In the genomic region with DNA sequence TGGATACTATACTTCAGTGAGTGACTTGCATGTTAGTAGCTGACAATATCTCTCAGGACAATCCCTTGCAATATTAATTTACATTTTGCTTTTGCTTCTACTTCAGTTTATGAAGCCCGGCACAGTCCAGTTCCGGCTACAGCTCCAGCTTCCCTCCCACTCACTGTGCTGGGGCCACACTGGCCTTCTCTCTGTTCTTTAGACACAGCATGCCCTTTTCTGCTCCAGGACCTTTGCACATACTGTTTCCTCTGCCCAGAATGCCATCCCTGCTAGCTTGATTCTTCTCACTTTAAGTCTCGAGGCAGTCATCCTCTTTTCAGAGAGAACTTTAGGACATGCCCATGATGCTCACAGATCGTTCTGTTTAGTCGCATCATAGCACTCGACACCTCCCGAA, we compare ENCODE assay signal across 15 cellular contexts. TPM values are rescaled to one million over a fixed set of nuclear protein-coding genes. Genes with fewer than 3 reads are reported as not detected.
DNase-seq lines count a peak whose midpoint lies in the region; ATAC-seq and TF ChIP-seq lines count a peak whose summit lies in the region.
"Had no signal": no experiment of that assay in that cellular context is flagged by ENCODE, and none has a peak within 500 bp of the region (broad histone marks: within the 10 kb centered on the region; RNA-seq: fewer than 3 reads in every experiment).

No MANE protein-coding gene starts in this region.

- H2BK20ac ChIP-seq in IMR-90 (ENCODE audit: low read depth, low read length): no peak overlapping the region; the same call in 1 of the 2 replicates

- no peak overlapping the region for H3K9ac ChIP-seq in SK-N-SH
- no peak overlapping the region for H3K9ac ChIP-seq in IMR-90 (ENCODE audit: low read depth, low read length)
- H3K9ac ChIP-seq in mesenchymal stem cell (ENCODE audit: low read length): no peak overlapping the region

- H3K27ac ChIP-seq in SK-N-SH (ENCODE audit: low read depth in 2 of 2, low read length in 1 of 2): no peak overlapping the region
- H3K27ac ChIP-seq in IMR-90 (ENCODE audit: insufficient read depth, low read length): no peak overlapping the region
- H3K27ac ChIP-seq in mesenchymal stem cell (ENCODE audit: low read length, poor library complexity, severe bottlenecking): no peak overlapping the region
- H3K27ac ChIP-seq in upper lobe of right lung: no peak overlapping the region
- no peak overlapping the region for H3K27ac ChIP-seq in upper lobe of left lung
- H3K27ac ChIP-seq: 22Rv1 had no signal

- H3K9me2 ChIP-seq in SK-N-SH: no peaks in the 10 kb centered on the region

- dilution Hi-C loops in IMR-90 (cut with HindIII; ENCODE audit: low sequenced_read_pairs, unreplicated experiment): no loop called here

- intact Hi-C loops in IMR-90 (cut with micrococcal nuclease) (no loop called here), upper lobe of right lung (cut with DNase I) (no loop called here)

- no peak for TF ChIP-seq CTCF in SK-N-SH (IDR thresholded peaks at IDR 0.05)
- TF ChIP-seq CTCF in IMR-90 (conservative IDR thresholded peaks at IDR 0.05; ENCODE audit: low read depth, low read length): no peak
- TF ChIP-seq CTCF in upper lobe of right lung (IDR thresholded peaks at IDR 0.05): no peak
- TF ChIP-seq CTCF in upper lobe of left lung (IDR thresholded peaks at IDR 0.05): no peak

- H2BK5ac ChIP-seq in IMR-90 (ENCODE audit: low read depth, low read length, poor library complexity, severe bottlenecking) (no peak overlapping the region), mesenchymal stem cell (ENCODE audit: low read depth, low read length, poor library complexity, severe bottlenecking) (no peak overlapping the region)

- CTCF ChIA-PET in SK-N-SH (lab: Yijun Ruan, JAX) (interaction anchor here (1.3 to 33.3 kb wide), 6 partner anchors 10 to 154 kb away, joined by 4 to 746 read pairs (median 6); no protein-coding TSS in a partner anchor), IMR-90 (lab: Yijun Ruan, JAX) (interaction anchor here (1.0 to 1.5 kb wide), 3 partner anchors 64 to 154 kb away, joined by 3 to 5 read pairs (median 3); no protein-coding TSS in a partner anchor)

- DNase-seq in SK-N-SH: no peak
- no peak for DNase-seq in IMR-90
- no peak for DNase-seq in mesenchymal stem cell
- DNase-seq in upper lobe of right lung: no peak
- DNase-seq in H4 (ENCODE audit: low spot score): no peak
- no peak for DNase-seq in NOMO-1 treated with DMSO at 0.1 percent for 48 hours (lab: John Stamatoyannopoulos, UW; ENCODE audit: unreplicated experiment)
- DNase-seq in upper lobe of left lung: no peak
- DNase-seq: AML-193; CD4-positive, alpha-beta T cell; DMS79 had no signal

- H3K4ac ChIP-seq in IMR-90 (ENCODE audit: low read depth, low read length): no peak overlapping the region
- no peak overlapping the region for H3K4ac ChIP-seq in mesenchymal stem cell (ENCODE audit: low read depth in 1 of 2, low read length in 2 of 2)

- H3K27me3 ChIP-seq in SK-N-SH (ENCODE audit: insufficient read depth) (no peaks in the 10 kb centered on the region), IMR-90 (ENCODE audit: control insufficient read depth, insufficient read depth, low read length) (no peaks in the 10 kb centered on the region; the same call in 1 of the 2 replicates), mesenchymal stem cell (ENCODE audit: control insufficient read depth in 1 of 2, insufficient read depth in 1 of 2, low read length in 2 of 2) (peaks cover 0 to 4% of the 10 kb centered on the region in 2 experiments), upper lobe of right lung (peaks cover 11% of the 10 kb centered on the region), upper lobe of left lung (peaks cover 0 to 4% (median 0%) of the 10 kb centered on the region in 4 donors)

- H3K36me3 ChIP-seq in SK-N-SH (replicated peaks in 1 of 2; ENCODE audit: control insufficient read depth in 1 of 2, insufficient read depth in 2 of 2, low read length in 1 of 2) (no peaks in the 10 kb centered on the region), IMR-90 (ENCODE audit: control insufficient read depth, insufficient read depth, low read length) (no peaks in the 10 kb centered on the region), mesenchymal stem cell (ENCODE audit: control insufficient read depth in 1 of 2, insufficient read depth in 2 of 2, low read depth in 1 of 2, low read length in 2 of 2) (no peaks in the 10 kb centered on the region), upper lobe of right lung (no peaks in the 10 kb centered on the region), upper lobe of left lung (no peaks in the 10 kb centered on the region)

- no peak overlapping the region for H3K23ac ChIP-seq in IMR-90 (ENCODE audit: low read depth, low read length)
- H3K23ac ChIP-seq in mesenchymal stem cell (ENCODE audit: low read length in 2 of 2): no peak overlapping the region

- in situ Hi-C loops in IMR-90 (cut with MboI; ENCODE audit: low sequenced_read_pairs): loop anchor here (5.0 kb wide), 1 partner anchor 50 kb away; no protein-coding TSS in a partner anchor

- H2BK15ac ChIP-seq in IMR-90 (ENCODE audit: low read depth, low read length): 0 out of 3 replicates have a peak overlapping the region, but pooled peaks have one; percentile 2
- peak overlapping the region; percentile 20 for H2BK15ac ChIP-seq in mesenchymal stem cell (ENCODE audit: low read depth, poor library complexity, severe bottlenecking)

- H3K14ac ChIP-seq in IMR-90 (replicated peaks; ENCODE audit: low read depth, low read length) (no peak overlapping the region), mesenchymal stem cell (ENCODE audit: low read length in 2 of 2) (no peak overlapping the region)

- H4K91ac ChIP-seq in IMR-90 (ENCODE audit: insufficient read depth, low read depth, low read length): no peak overlapping the region
- H4K91ac ChIP-seq in mesenchymal stem cell (ENCODE audit: low read length): no peak overlapping the region

- no peak overlapping the region for H3K56ac ChIP-seq in IMR-90 (ENCODE audit: extremely low read depth, insufficient read depth, low read length)

- no peak overlapping the region for H3K18ac ChIP-seq in IMR-90 (ENCODE audit: low read depth, low read length)
- no peak overlapping the region for H3K18ac ChIP-seq in mesenchymal stem cell (ENCODE audit: low read depth in 1 of 2, low read length in 2 of 2)

- TF ChIP-seq EP300 in SK-N-SH (IDR thresholded peaks at IDR 0.05; ENCODE audit: borderline replicate concordance in 1 of 2, low read depth in 1 of 2, low read length in 1 of 2) (no peak), upper lobe of left lung (IDR thresholded peaks at IDR 0.05) (no peak)

- no peak for TF ChIP-seq RAD21 in SK-N-SH (IDR thresholded peaks at IDR 0.05; ENCODE audit: low read length)
- no peak for TF ChIP-seq RAD21 in IMR-90 (IDR thresholded peaks at IDR 0.05; ENCODE audit: low read length)

- peak overlapping the region in 1 of 2 experiments; percentile 69 for H2BK12ac ChIP-seq in mesenchymal stem cell (ENCODE audit: low read length in 2 of 2)

- no peak overlapping the region for H4K8ac ChIP-seq in IMR-90 (ENCODE audit: low read depth in 2 of 2, low read length in 2 of 2)
- H4K8ac ChIP-seq in mesenchymal stem cell (ENCODE audit: low read length): no peak overlapping the region

- no peaks in the 10 kb centered on the region for H4K20me1 ChIP-seq in SK-N-SH (ENCODE audit: insufficient read depth)
- H4K20me1 ChIP-seq in IMR-90 (ENCODE audit: insufficient read depth, low read length): no peaks in the 10 kb centered on the region

- H2AFZ ChIP-seq in SK-N-SH (ENCODE audit: low read depth) (peak overlapping the region; percentile 88; the same call in 1 of the 2 replicates), IMR-90 (replicated peaks; ENCODE audit: low read length, poor library complexity) (no peak overlapping the region), mesenchymal stem cell (ENCODE audit: low read depth, low read length) (no peak overlapping the region)

- H3K4me3 ChIP-seq in SK-N-SH (ENCODE audit: low read depth in 2 of 2, low read length in 1 of 2) (no peak overlapping the region), IMR-90 (ENCODE audit: insufficient read depth, low read depth, low read length) (no peak overlapping the region), mesenchymal stem cell (ENCODE audit: insufficient read depth in 1 of 2, low read depth in 1 of 2, low read length in 2 of 2) (no peak overlapping the region), upper lobe of right lung (no peak overlapping the region), upper lobe of left lung (no peak overlapping the region)
- H3K4me3 ChIP-seq: GM12878 had no signal

- H3K9me1 ChIP-seq in IMR-90 (ENCODE audit: insufficient read depth, low read length): peaks cover 3% of the 10 kb centered on the region; the same call in 1 of the 2 replicates

- H3K79me2 ChIP-seq in SK-N-SH (ENCODE audit: insufficient read depth): no peaks in the 10 kb centered on the region

- 95% methylated on average over 7 of the region's 7 CpGs for whole genome bisulfite sequencing in SK-N-SH (ENCODE audit: low lambda C conversion rate)
- 86% methylated on average over 2 of the region's 7 CpGs; no CpG with 5 or more reads in 1 of the 2 experiments for WGBS in IMR-90 (ENCODE audit: extremely low coverage in 2 of 2, insufficient read length in 1 of 2), 2 experiments
- WGBS in mesenchymal stem cell: 84% methylated on average over 7 of the region's 7 CpGs
- WGBS in upper lobe of left lung, 2 donors: 76 to 93% methylated on average over 7 of the region's 7 CpGs

- TF ChIP-seq POLR2A in IMR-90 (IDR thresholded peaks at IDR 0.05; ENCODE audit: low read depth, low read length) (no peak), upper lobe of left lung (IDR thresholded peaks at IDR 0.05) (no peak)

- H3K4me1 ChIP-seq in SK-N-SH (ENCODE audit: control insufficient read depth in 1 of 2, insufficient read depth in 2 of 2, low read depth in 1 of 2, low read length in 1 of 2) (peaks cover 5 to 8% of the 10 kb centered on the region in 2 experiments; a peak in 1 of 4 replicates), IMR-90 (ENCODE audit: control insufficient read depth, insufficient read depth, low read length) (peaks cover 4% of the 10 kb centered on the region), mesenchymal stem cell (ENCODE audit: control insufficient read depth, insufficient read depth, low read depth, low read length) (peaks cover 6% of the 10 kb centered on the region), upper lobe of right lung (peaks cover 5% of the 10 kb centered on the region), upper lobe of left lung (peaks cover 3 to 10% (median 7%) of the 10 kb centered on the region in 4 donors)

- POLR2A ChIA-PET in SK-N-SH (lab: Yijun Ruan, JAX) (interaction anchor here (1.1 kb wide), 1 partner anchor 79 kb away, joined by 4 read pairs; no protein-coding TSS in a partner anchor), IMR-90 (lab: Charles Lee; ENCODE audit: unreplicated experiment) (no interaction called here)

- no TSS peak for BruUV-seq in IMR-90 (replicated peaks; lab: Mats Ljungman, UMichigan)

- H3K9me3 ChIP-seq in SK-N-SH: no peaks in the 10 kb centered on the region
- H3K9me3 ChIP-seq in IMR-90 (ENCODE audit: control insufficient read depth, insufficient read depth, low read length): no peaks in the 10 kb centered on the region
- no peaks in the 10 kb centered on the region for H3K9me3 ChIP-seq in mesenchymal stem cell (ENCODE audit: control insufficient read depth, low read length)
- H3K9me3 ChIP-seq in upper lobe of right lung: no peaks in the 10 kb centered on the region
- H3K9me3 ChIP-seq in upper lobe of left lung: no peaks in the 10 kb centered on the region

- H2AK5ac ChIP-seq in IMR-90 (ENCODE audit: low read depth, low read length) (no peak overlapping the region), mesenchymal stem cell (ENCODE audit: low read length, severe bottlenecking) (no peak overlapping the region)

- no peak for ATAC-seq in SK-N-SH treated with all-trans-retinoic acid at 6 μM for 48 hours
- no peak for ATAC-seq in IMR-90 (ENCODE audit: low read depth)
- peak; percentile 26 for ATAC-seq in upper lobe of right lung
- no peak for ATAC-seq in upper lobe of left lung (ENCODE audit: low FRiP score in 2 of 2)
- ATAC-seq: GM12878, HepG2 had no signal

- no peaks in the 10 kb centered on the region for H3F3A ChIP-seq in SK-N-SH (replicated peaks; ENCODE audit: insufficient read depth)

- H3K79me1 ChIP-seq in IMR-90 (ENCODE audit: low read depth in 1 of 2, low read length in 2 of 2): no peaks in the 10 kb centered on the region
- no peaks in the 10 kb centered on the region for H3K79me1 ChIP-seq in mesenchymal stem cell (replicated peaks; ENCODE audit: low read length, poor library complexity, severe bottlenecking)

- no peak overlapping the region for H4K5ac ChIP-seq in IMR-90 (ENCODE audit: low read depth, low read length)

- H2AK9ac ChIP-seq in IMR-90 (replicated peaks; ENCODE audit: low read depth, low read length, poor library complexity): no peak overlapping the region

- H2BK120ac ChIP-seq in IMR-90 (ENCODE audit: low read depth, low read length) (no peak overlapping the region), mesenchymal stem cell (ENCODE audit: low read depth, low read length) (no peak overlapping the region)

- H3K4me2 ChIP-seq in SK-N-SH (no peak overlapping the region; the same call in 1 of the 2 replicates), IMR-90 (ENCODE audit: low read depth, low read length) (no peak overlapping the region), mesenchymal stem cell (ENCODE audit: low read length, poor library complexity, severe bottlenecking) (no peak overlapping the region)

RNA-seq across cellular contexts. Expression of gene LRRC75A, which starts 25.5 kb away (rescaled TPM):
- polyA plus RNA-seq in SK-N-SH (2012; rRNA removed): 1.2 and 1.3 TPM in 2 replicates
- polyA plus RNA-seq in SK-N-SH (2012; cell fraction: cytosol; rRNA removed): 0.60 and 0.71 TPM in 2 replicates
- polyA plus RNA-seq in SK-N-SH (2012; cell fraction: nucleus; rRNA removed): 1.8 and 2.0 TPM in 2 replicates
- total RNA-seq in IMR-90 (2012; rRNA removed): 0.56 and 0.72 TPM in 2 replicates
- 0.89 and 1.0 TPM in 2 replicates for polyA plus RNA-seq in IMR-90 (2012; rRNA removed)
- polyA plus RNA-seq in IMR-90 (2012; cell fraction: cytosol; rRNA removed): 0.05 and 1.0 TPM in 2 replicates
- 2.2 and 3.2 TPM in 2 replicates for polyA plus RNA-seq in IMR-90 (2012; cell fraction: nucleus; rRNA removed; ENCODE audit: low replicate concordance)
- polyA plus RNA-seq in mesenchymal stem cell (2013, experiment 1 of 2): 0.44 TPM
- 0.48 TPM for polyA plus RNA-seq in mesenchymal stem cell (2013, experiment 2 of 2)
- total RNA-seq in upper lobe of right lung: 2.5 TPM
- total RNA-seq in H4 (2014; rRNA removed; shearing (Covaris generic)): 0.39 TPM in 1 of 2 replicates, not detected in the other
- 1 to 10 TPM; 2.1 to 7.3 (median 5.2) TPM for total RNA-seq in upper lobe of left lung
- total RNA-seq: HepG2, HT1080 had no signal

RNA-seq across cellular contexts. Expression of gene ZNF287, which starts 51.5 kb away (rescaled TPM):
- polyA plus RNA-seq in SK-N-SH (2012; rRNA removed): 6.1 and 6.6 TPM in 2 replicates
- polyA plus RNA-seq in SK-N-SH (2012; cell fraction: cytosol; rRNA removed): 5.4 TPM in 2 replicates
- polyA plus RNA-seq in SK-N-SH (2012; cell fraction: nucleus; rRNA removed): 10.4 and 10.6 TPM in 2 replicates
- total RNA-seq in IMR-90 (2012; rRNA removed): 6.9 and 7.0 TPM in 2 replicates
- polyA plus RNA-seq in IMR-90 (2012; rRNA removed): 4.8 and 5.3 TPM in 2 replicates
- polyA plus RNA-seq in IMR-90 (2012; cell fraction: cytosol; rRNA removed): 3.3 and 3.8 TPM in 2 replicates
- polyA plus RNA-seq in IMR-90 (2012; cell fraction: nucleus; rRNA removed; ENCODE audit: low replicate concordance): 8.8 and 14.9 TPM in 2 replicates
- polyA plus RNA-seq in mesenchymal stem cell (2013, experiment 1 of 2): 7.0 TPM
- polyA plus RNA-seq in mesenchymal stem cell (2013, experiment 2 of 2): 9.5 TPM
- total RNA-seq in upper lobe of right lung: 4.7 TPM
- total RNA-seq in H4 (2014; rRNA removed; shearing (Covaris generic)): 9.0 and 9.9 TPM in 2 replicates
- total RNA-seq in upper lobe of left lung: 1 to 10 TPM in 5 of 6 donors, under 1 TPM in 1; 0.22 to 6.5 (median 3.7) TPM
- total RNA-seq: HepG2 had no signal
